ENCODE assay signal across 1 cellular context in the genomic region with DNA sequence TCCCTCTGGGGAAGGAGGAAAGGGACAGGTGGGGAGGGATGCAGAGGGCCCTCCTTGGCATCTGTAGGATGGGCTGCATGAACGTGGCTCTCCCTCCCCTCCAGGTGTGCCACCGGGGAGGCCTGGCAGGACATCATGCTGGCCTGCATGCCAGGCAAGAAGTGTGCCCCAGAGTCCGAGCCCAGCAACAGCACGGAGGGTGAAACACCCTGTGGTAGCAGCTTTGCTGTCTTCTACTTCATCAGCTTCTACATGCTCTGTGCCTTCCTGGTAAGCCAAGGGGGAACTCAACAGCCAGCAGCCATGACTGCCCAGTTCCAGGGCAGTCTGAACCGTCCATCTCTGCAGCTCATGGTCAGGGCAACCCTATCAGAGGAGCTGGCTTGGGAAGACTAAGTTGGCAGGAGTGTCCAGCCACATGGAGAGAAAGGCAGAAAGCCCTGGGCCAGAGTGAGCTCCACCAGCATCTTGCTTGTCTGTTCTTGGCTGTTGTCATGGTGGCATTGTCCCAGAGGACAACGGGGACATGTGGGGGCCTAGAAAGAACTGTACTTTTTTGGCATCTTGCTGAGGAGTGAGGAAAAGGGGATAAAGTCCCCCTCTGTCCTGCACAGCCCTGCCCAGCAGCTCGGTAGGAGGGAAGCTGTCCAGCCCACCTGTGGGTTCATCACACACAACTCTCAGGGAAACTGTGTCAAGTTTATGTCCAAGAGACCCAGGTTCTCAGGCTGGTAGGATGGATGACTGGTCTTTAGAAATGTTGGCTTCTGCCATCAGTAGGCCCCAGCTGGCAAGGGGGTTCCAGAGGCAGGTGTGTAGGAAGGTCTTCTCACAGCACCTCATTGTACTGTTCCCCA.
TF ChIP-seq lines count a peak whose summit lies in the region.

No MANE protein-coding gene starts in this region.

TF ChIP-seq in WTC11, 78 proteins besides CTCF, POLR2A, EP300 and RAD21 (continued from another document):
- TF ChIP-seq, protein P1, sequence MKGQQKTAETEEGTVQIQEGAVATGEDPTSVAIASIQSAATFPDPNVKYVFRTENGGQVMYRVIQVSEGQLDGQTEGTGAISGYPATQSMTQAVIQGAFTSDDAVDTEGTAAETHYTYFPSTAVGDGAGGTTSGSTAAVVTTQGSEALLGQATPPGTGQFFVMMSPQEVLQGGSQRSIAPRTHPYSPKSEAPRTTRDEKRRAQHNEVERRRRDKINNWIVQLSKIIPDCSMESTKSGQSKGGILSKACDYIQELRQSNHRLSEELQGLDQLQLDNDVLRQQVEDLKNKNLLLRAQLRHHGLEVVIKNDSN (CRISPR knock-in tag; IDR thresholded peaks at IDR 0.05), result no peak
- TF ChIP-seq JAZF1 (CRISPR knock-in tag; IDR thresholded peaks at IDR 0.05) (no peak), TEAD4 (CRISPR knock-in tag; IDR thresholded peaks at IDR 0.05) (no peak), SMAD4 (CRISPR knock-in tag; IDR thresholded peaks at IDR 0.05) (no peak), ZNF219 (CRISPR knock-in tag; IDR thresholded peaks at IDR 0.05; ENCODE audit: borderline replicate concordance) (no peak), E2F4 (CRISPR knock-in tag; IDR thresholded peaks at IDR 0.05; ENCODE audit: borderline replicate concordance, low read depth) (no peak), GTF2I (CRISPR knock-in tag; conservative IDR thresholded peaks at IDR 0.05) (no peak), EMX1 (CRISPR knock-in tag; IDR thresholded peaks at IDR 0.05) (no peak)
- TF ChIP-seq, protein P2, sequence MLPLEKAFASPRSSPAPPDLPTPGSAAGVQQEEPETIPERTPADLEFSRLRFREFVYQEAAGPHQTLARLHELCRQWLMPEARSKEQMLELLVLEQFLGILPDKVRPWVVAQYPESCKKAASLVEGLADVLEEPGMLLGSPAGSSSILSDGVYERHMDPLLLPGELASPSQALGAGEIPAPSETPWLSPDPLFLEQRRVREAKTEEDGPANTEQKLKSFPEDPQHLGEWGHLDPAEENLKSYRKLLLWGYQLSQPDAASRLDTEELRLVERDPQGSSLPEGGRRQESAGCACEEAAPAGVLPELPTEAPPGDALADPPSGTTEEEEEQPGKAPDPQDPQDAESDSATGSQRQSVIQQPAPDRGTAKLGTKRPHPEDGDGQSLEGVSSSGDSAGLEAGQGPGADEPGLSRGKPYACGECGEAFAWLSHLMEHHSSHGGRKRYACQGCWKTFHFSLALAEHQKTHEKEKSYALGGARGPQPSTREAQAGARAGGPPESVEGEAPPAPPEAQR (CRISPR knock-in tag; IDR thresholded peaks at IDR 0.05), result no peak
- TF ChIP-seq, protein P3, sequence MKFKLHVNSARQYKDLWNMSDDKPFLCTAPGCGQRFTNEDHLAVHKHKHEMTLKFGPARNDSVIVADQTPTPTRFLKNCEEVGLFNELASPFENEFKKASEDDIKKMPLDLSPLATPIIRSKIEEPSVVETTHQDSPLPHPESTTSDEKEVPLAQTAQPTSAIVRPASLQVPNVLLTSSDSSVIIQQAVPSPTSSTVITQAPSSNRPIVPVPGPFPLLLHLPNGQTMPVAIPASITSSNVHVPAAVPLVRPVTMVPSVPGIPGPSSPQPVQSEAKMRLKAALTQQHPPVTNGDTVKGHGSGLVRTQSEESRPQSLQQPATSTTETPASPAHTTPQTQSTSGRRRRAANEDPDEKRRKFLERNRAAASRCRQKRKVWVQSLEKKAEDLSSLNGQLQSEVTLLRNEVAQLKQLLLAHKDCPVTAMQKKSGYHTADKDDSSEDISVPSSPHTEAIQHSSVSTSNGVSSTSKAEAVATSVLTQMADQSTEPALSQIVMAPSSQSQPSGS (CRISPR knock-in tag; IDR thresholded peaks at IDR 0.05; ENCODE audit: borderline replicate concordance, low read depth), result no peak
